In the genomic region with DNA sequence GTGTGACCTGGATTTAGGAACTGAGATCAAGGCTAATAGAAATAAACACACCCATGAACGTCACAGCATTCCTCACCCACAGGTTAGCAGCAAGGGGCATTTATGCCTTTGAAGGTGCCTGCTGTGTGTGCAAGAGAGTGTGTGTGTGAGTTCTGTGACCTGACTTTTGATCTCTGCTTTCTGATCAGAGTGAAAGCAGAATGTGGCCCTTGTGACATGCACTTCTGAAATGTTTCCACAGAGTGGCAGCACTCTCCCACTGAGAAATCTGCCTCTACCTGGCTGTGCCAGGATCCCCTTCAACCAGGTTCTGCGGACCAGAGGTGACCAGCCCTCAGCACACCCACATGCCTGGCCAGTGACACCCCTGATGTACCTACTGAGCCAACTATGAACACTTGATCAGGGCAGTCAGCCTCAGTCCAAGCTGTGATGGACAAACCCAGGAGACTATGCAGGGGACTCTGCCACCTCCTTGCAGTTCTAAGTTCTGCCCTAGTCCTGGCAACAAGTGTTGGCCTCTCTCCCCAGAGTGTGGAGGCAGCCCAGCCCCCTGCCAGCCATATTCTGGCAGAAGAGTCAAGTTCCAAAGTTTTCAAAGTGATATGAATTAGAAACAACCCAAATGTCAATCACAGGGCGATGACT, we compare ENCODE assay signal across 2 cellular contexts.
TF ChIP-seq lines count a peak whose summit lies in the region.

No MANE protein-coding gene starts in this region.

TF ChIP-seq in GM12891, 5 proteins besides CTCF, POLR2A, EP300 and RAD21 (continued from another document):
- TF ChIP-seq POU2F2 (IDR thresholded peaks at IDR 0.05; ENCODE audit: low read depth, low read length) (no peak), SPI1 (IDR thresholded peaks at IDR 0.05; ENCODE audit: low read depth, low read length) (no peak)

TF ChIP-seq in HepG2, 621 proteins besides CTCF, POLR2A, EP300 and RAD21 (continued from another document and continues in another):
- TF ChIP-seq, protein P1, sequence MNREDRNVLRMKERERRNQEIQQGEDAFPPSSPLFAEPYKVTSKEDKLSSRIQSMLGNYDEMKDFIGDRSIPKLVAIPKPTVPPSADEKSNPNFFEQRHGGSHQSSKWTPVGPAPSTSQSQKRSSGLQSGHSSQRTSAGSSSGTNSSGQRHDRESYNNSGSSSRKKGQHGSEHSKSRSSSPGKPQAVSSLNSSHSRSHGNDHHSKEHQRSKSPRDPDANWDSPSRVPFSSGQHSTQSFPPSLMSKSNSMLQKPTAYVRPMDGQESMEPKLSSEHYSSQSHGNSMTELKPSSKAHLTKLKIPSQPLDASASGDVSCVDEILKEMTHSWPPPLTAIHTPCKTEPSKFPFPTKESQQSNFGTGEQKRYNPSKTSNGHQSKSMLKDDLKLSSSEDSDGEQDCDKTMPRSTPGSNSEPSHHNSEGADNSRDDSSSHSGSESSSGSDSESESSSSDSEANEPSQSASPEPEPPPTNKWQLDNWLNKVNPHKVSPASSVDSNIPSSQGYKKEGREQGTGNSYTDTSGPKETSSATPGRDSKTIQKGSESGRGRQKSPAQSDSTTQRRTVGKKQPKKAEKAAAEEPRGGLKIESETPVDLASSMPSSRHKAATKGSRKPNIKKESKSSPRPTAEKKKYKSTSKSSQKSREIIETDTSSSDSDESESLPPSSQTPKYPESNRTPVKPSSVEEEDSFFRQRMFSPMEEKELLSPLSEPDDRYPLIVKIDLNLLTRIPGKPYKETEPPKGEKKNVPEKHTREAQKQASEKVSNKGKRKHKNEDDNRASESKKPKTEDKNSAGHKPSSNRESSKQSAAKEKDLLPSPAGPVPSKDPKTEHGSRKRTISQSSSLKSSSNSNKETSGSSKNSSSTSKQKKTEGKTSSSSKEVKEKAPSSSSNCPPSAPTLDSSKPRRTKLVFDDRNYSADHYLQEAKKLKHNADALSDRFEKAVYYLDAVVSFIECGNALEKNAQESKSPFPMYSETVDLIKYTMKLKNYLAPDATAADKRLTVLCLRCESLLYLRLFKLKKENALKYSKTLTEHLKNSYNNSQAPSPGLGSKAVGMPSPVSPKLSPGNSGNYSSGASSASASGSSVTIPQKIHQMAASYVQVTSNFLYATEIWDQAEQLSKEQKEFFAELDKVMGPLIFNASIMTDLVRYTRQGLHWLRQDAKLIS (CRISPR knock-in tag; IDR thresholded peaks at IDR 0.05), result no peak
- TF ChIP-seq, protein P2, sequence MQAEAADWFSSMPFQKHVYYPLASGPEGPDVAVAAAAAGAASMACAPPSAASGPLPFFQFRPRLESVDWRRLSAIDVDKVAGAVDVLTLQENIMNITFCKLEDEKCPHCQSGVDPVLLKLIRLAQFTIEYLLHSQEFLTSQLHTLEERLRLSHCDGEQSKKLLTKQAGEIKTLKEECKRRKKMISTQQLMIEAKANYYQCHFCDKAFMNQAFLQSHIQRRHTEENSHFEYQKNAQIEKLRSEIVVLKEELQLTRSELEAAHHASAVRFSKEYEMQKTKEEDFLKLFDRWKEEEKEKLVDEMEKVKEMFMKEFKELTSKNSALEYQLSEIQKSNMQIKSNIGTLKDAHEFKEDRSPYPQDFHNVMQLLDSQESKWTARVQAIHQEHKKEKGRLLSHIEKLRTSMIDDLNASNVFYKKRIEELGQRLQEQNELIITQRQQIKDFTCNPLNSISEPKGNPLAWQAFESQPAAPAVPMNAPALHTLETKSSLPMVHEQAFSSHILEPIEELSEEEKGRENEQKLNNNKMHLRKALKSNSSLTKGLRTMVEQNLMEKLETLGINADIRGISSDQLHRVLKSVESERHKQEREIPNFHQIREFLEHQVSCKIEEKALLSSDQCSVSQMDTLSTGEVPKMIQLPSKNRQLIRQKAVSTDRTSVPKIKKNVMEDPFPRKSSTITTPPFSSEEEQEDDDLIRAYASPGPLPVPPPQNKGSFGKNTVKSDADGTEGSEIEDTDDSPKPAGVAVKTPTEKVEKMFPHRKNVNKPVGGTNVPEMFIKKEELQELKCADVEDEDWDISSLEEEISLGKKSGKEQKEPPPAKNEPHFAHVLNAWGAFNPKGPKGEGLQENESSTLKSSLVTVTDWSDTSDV (CRISPR knock-in tag; IDR thresholded peaks at IDR 0.05), result no peak
- TF ChIP-seq SALL1 (CRISPR knock-in tag; IDR thresholded peaks at IDR 0.05), result peak; percentile 60
- no peak for TF ChIP-seq NCOA5 (CRISPR knock-in tag; IDR thresholded peaks at IDR 0.05)
- TF ChIP-seq, protein P3, sequence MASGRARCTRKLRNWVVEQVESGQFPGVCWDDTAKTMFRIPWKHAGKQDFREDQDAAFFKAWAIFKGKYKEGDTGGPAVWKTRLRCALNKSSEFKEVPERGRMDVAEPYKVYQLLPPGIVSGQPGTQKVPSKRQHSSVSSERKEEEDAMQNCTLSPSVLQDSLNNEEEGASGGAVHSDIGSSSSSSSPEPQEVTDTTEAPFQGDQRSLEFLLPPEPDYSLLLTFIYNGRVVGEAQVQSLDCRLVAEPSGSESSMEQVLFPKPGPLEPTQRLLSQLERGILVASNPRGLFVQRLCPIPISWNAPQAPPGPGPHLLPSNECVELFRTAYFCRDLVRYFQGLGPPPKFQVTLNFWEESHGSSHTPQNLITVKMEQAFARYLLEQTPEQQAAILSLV (CRISPR knock-in tag; IDR thresholded peaks at IDR 0.05; ENCODE audit: borderline replicate concordance), result no peak
- TF ChIP-seq, protein P4, sequence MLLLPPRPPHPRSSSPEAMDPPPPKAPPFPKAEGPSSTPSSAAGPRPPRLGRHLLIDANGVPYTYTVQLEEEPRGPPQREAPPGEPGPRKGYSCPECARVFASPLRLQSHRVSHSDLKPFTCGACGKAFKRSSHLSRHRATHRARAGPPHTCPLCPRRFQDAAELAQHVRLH (CRISPR knock-in tag; IDR thresholded peaks at IDR 0.05; ENCODE audit: borderline replicate concordance, low read depth), result 0 out of 2 replicates have a peak, but pooled peaks have one; percentile 28
- peak in 1 of 2 experiments; percentile 44; a peak in 1 of 4 replicates for TF ChIP-seq NR2F1 (CRISPR knock-in tag; IDR thresholded peaks at IDR 0.05)
- peak; percentile 43; the same call in 1 of the 2 replicates for TF ChIP-seq KDM2A (CRISPR knock-in tag; IDR thresholded peaks at IDR 0.05; ENCODE audit: borderline replicate concordance, low read depth)
- TF ChIP-seq ARNT (IDR thresholded peaks at IDR 0.05), result no peak
- TF ChIP-seq ZNF629 (CRISPR knock-in tag; conservative IDR thresholded peaks at IDR 0.05), result no peak
- no peak for TF ChIP-seq RFXAP (CRISPR knock-in tag; IDR thresholded peaks at IDR 0.05; ENCODE audit: borderline replicate concordance)
- no peak for TF ChIP-seq ZBTB20 (CRISPR knock-in tag; IDR thresholded peaks at IDR 0.05; ENCODE audit: borderline replicate concordance, low read depth)
- no peak for TF ChIP-seq ZNF224 (CRISPR knock-in tag; IDR thresholded peaks at IDR 0.05)
- TF ChIP-seq MEIS1 (CRISPR knock-in tag; IDR thresholded peaks at IDR 0.05; ENCODE audit: borderline replicate concordance), result no peak
- TF ChIP-seq GFI1 (CRISPR knock-in tag; IDR thresholded peaks at IDR 0.05; ENCODE audit: borderline replicate concordance), result no peak
- TF ChIP-seq, protein P5, sequence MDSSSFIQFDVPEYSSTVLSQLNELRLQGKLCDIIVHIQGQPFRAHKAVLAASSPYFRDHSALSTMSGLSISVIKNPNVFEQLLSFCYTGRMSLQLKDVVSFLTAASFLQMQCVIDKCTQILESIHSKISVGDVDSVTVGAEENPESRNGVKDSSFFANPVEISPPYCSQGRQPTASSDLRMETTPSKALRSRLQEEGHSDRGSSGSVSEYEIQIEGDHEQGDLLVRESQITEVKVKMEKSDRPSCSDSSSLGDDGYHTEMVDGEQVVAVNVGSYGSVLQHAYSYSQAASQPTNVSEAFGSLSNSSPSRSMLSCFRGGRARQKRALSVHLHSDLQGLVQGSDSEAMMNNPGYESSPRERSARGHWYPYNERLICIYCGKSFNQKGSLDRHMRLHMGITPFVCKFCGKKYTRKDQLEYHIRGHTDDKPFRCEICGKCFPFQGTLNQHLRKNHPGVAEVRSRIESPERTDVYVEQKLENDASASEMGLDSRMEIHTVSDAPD (CRISPR knock-in tag; IDR thresholded peaks at IDR 0.05), result no peak
- TF ChIP-seq, protein P6, sequence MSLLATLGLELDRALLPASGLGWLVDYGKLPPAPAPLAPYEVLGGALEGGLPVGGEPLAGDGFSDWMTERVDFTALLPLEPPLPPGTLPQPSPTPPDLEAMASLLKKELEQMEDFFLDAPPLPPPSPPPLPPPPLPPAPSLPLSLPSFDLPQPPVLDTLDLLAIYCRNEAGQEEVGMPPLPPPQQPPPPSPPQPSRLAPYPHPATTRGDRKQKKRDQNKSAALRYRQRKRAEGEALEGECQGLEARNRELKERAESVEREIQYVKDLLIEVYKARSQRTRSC (CRISPR knock-in tag; IDR thresholded peaks at IDR 0.05; ENCODE audit: low read depth), result no peak
- no peak for TF ChIP-seq HDAC2 (CRISPR knock-in tag; IDR thresholded peaks at IDR 0.05)
- TF ChIP-seq SMAD9 (CRISPR knock-in tag; IDR thresholded peaks at IDR 0.05), result no peak
- TF ChIP-seq EED (CRISPR knock-in tag; IDR thresholded peaks at IDR 0.05), result no peak
- TF ChIP-seq STAG1 (CRISPR knock-in tag; IDR thresholded peaks at IDR 0.05), result peak; percentile 94
- no peak for TF ChIP-seq REL (CRISPR knock-in tag; conservative IDR thresholded peaks at IDR 0.05)
- TF ChIP-seq, protein P7, sequence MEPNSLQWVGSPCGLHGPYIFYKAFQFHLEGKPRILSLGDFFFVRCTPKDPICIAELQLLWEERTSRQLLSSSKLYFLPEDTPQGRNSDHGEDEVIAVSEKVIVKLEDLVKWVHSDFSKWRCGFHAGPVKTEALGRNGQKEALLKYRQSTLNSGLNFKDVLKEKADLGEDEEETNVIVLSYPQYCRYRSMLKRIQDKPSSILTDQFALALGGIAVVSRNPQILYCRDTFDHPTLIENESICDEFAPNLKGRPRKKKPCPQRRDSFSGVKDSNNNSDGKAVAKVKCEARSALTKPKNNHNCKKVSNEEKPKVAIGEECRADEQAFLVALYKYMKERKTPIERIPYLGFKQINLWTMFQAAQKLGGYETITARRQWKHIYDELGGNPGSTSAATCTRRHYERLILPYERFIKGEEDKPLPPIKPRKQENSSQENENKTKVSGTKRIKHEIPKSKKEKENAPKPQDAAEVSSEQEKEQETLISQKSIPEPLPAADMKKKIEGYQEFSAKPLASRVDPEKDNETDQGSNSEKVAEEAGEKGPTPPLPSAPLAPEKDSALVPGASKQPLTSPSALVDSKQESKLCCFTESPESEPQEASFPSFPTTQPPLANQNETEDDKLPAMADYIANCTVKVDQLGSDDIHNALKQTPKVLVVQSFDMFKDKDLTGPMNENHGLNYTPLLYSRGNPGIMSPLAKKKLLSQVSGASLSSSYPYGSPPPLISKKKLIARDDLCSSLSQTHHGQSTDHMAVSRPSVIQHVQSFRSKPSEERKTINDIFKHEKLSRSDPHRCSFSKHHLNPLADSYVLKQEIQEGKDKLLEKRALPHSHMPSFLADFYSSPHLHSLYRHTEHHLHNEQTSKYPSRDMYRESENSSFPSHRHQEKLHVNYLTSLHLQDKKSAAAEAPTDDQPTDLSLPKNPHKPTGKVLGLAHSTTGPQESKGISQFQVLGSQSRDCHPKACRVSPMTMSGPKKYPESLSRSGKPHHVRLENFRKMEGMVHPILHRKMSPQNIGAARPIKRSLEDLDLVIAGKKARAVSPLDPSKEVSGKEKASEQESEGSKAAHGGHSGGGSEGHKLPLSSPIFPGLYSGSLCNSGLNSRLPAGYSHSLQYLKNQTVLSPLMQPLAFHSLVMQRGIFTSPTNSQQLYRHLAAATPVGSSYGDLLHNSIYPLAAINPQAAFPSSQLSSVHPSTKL (CRISPR knock-in tag; IDR thresholded peaks at IDR 0.05), result 0 out of 2 replicates have a peak, but pooled peaks have one; percentile 11
- no peak for TF ChIP-seq ONECUT2 (CRISPR knock-in tag; IDR thresholded peaks at IDR 0.05)
- no peak for TF ChIP-seq SRY (CRISPR knock-in tag; IDR thresholded peaks at IDR 0.05)
- no peak for TF ChIP-seq ZBTB1 (CRISPR knock-in tag; IDR thresholded peaks at IDR 0.05; ENCODE audit: borderline replicate concordance)
- TF ChIP-seq, protein P8, sequence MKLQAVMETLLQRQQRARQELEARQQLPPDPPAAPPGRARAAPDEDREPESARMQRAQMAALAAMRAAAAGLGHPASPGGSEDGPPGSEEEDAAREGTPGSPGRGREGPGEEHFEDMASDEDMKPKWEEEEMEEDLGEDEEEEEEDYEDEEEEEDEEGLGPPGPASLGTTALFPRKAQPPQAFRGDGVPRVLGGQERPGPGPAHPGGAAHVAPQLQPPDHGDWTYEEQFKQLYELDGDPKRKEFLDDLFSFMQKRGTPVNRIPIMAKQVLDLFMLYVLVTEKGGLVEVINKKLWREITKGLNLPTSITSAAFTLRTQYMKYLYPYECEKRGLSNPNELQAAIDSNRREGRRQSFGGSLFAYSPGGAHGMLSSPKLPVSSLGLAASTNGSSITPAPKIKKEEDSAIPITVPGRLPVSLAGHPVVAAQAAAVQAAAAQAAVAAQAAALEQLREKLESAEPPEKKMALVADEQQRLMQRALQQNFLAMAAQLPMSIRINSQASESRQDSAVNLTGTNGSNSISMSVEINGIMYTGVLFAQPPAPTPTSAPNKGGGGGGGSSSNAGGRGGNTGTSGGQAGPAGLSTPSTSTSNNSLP (IDR thresholded peaks at IDR 0.05; ENCODE audit: low read depth, low read length), result peak; percentile 59; the same call in 1 of the 2 replicates
- no peak for TF ChIP-seq ATF7 (IDR thresholded peaks at IDR 0.05)
- no peak for TF ChIP-seq ATF7 (CRISPR knock-in tag; IDR thresholded peaks at IDR 0.05)
- no peak for TF ChIP-seq ZSCAN12 (CRISPR knock-in tag; IDR thresholded peaks at IDR 0.05)
- no peak for TF ChIP-seq HNRNPH1 (optimal IDR thresholded peaks at IDR 0.05; ENCODE audit: low read depth, low read length)
- TF ChIP-seq, protein P9, sequence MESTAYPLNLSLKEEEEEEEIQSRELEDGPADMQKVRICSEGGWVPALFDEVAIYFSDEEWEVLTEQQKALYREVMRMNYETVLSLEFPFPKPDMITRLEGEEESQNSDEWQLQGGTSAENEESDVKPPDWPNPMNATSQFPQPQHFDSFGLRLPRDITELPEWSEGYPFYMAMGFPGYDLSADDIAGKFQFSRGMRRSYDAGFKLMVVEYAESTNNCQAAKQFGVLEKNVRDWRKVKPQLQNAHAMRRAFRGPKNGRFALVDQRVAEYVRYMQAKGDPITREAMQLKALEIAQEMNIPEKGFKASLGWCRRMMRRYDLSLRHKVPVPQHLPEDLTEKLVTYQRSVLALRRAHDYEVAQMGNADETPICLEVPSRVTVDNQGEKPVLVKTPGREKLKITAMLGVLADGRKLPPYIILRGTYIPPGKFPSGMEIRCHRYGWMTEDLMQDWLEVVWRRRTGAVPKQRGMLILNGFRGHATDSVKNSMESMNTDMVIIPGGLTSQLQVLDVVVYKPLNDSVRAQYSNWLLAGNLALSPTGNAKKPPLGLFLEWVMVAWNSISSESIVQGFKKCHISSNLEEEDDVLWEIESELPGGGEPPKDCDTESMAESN (CRISPR knock-in tag; conservative IDR thresholded peaks at IDR 0.05), result no peak
- TF ChIP-seq ELF4 (CRISPR knock-in tag; IDR thresholded peaks at IDR 0.05; ENCODE audit: borderline replicate concordance), result no peak
- TF ChIP-seq, protein P10, sequence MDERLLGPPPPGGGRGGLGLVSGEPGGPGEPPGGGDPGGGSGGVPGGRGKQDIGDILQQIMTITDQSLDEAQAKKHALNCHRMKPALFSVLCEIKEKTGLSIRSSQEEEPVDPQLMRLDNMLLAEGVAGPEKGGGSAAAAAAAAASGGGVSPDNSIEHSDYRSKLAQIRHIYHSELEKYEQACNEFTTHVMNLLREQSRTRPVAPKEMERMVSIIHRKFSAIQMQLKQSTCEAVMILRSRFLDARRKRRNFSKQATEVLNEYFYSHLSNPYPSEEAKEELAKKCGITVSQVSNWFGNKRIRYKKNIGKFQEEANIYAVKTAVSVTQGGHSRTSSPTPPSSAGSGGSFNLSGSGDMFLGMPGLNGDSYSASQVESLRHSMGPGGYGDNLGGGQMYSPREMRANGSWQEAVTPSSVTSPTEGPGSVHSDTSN (CRISPR knock-in tag; IDR thresholded peaks at IDR 0.05), result no peak
- TF ChIP-seq DNMT1 (CRISPR knock-in tag; IDR thresholded peaks at IDR 0.05), result no peak
- no peak for TF ChIP-seq NR2C2 (CRISPR knock-in tag; IDR thresholded peaks at IDR 0.05; ENCODE audit: borderline replicate concordance)
- TF ChIP-seq ZNF530 (CRISPR knock-in tag; IDR thresholded peaks at IDR 0.05; ENCODE audit: low read depth), result no peak
- no peak for TF ChIP-seq PAX8 (CRISPR knock-in tag; IDR thresholded peaks at IDR 0.05; ENCODE audit: borderline replicate concordance)
- no peak for TF ChIP-seq BRCA1 (CRISPR knock-in tag; IDR thresholded peaks at IDR 0.05)
- TF ChIP-seq ZNF101 (CRISPR knock-in tag; IDR thresholded peaks at IDR 0.05; ENCODE audit: borderline replicate concordance, low read depth), result no peak
